8 cellular contexts compared by ENCODE assay signal in the genomic region with DNA sequence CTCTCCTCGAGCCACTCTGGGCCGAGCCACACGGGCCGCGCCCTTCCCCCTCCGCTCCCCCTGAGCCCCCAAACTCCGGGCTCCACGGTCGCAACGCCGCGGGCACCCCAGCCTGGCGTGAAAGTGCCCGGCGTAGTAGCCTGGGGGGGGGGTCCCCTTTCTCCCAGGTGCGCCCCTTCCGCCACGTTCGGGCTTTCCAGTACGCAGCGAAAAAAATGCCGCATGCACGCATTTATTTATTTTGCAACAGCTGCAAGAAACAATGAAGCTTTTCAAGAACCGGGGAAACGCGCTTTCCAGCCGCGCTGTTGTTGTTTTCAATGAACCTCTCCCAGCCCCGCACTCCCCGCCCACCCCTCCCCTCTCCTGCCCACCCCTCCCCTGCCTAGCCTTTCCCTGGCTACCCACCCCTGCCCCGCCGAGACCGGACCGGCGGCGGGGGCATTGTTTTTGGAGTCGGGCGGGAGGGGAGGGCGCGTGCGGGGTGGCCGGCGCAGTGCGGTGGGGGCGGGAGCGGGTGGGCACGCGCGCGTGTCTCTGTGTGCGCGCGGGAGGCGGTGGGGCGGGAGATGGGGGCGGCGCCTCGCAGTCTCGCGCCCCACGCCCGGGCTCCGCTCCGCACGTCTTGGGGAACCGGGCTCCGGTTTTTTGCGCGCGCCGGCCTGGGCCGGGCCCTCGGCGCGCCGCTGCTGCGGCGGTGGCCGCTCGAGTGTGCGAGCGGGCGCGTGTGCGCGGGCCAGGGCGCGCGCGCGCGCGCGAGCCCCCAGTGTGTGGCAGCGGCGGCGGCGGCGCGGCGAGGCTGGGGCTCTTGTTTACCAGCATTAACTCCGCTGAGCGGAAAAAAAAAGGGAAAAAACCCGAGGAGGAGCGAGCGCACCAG. TPM values are rescaled to one million over a fixed set of nuclear protein-coding genes. Genes with fewer than 3 reads are reported as not detected.
DNase-seq lines count a peak whose midpoint lies in the region; ATAC-seq and TF ChIP-seq lines count a peak whose summit lies in the region.

A gene (plus strand): TSS at position 766 of the 880 bp plus-strand sequence. CDS start 1,043 bp downstream, outside the sequence.

- no peaks in the 10 kb centered on the region for H3K36me3 ChIP-seq in mesodermal cell (ENCODE audit: control insufficient read depth, insufficient read depth, low read length)

- H3K4me3 ChIP-seq in mesodermal cell (ENCODE audit: extremely low read depth, insufficient read depth, low read length, poor library complexity, severe bottlenecking): peak within 1 kb of the TSS; percentile 95

- ATAC-seq in GM19452 (IDR thresholded peaks at IDR 0.05; ENCODE audit: unreplicated experiment) (peak; percentile 69), HG03565 (IDR thresholded peaks at IDR 0.05; ENCODE audit: unreplicated experiment) (peak; percentile 50)

- peaks cover 4 to 17% of the 10 kb centered on the region in 2 donors for H3K36me3 Mint-ChIP-seq in CD14-positive monocyte

- peak within 1 kb of the TSS; percentile 94 to 99 for H3K4me3 Mint-ChIP-seq in CD14-positive monocyte

- DNase-seq in CD14-positive monocyte (ENCODE audit: low spot score): peak; percentile 68
- peak; percentile 80 for DNase-seq in NOMO-1 treated with dmso at 0.1 percent for 144 hours (lab: John Stamatoyannopoulos, UW; ENCODE audit: unreplicated experiment)
- peak; percentile 57 to 75 (median 58) for DNase-seq in activated CD8-positive, alpha-beta memory T cell treated with anti-CD3 and anti-CD28 coated beads for 48 hours (ENCODE audit: low read depth in 2 of 3, low spot score in 2 of 3)
- DNase-seq in stimulated activated CD8-positive, alpha-beta memory T cell treated with anti-CD3 and anti-CD28 coated beads, Interleukin-15, amount 100 ng/mL, for 1 hour (ENCODE audit: low read depth): peak; percentile 54

- H3K27ac ChIP-seq in mesodermal cell (ENCODE audit: low read depth, low read length, severe bottlenecking): peak within 1 kb of the TSS; percentile 95

- in situ Hi-C loops in endometrial microvascular endothelial cells (cut with HindIII; ENCODE audit: inconsistent ontology term, low pct_unique_long_range_greater_than_20kb, low sequenced_read_pairs): no loop called here

- peaks cover 32% of the 10 kb centered on the region for H3K4me1 Mint-ChIP-seq in CD14-positive monocyte

- H3K27me3 Mint-ChIP-seq in CD14-positive monocyte (ENCODE audit: low read depth in 3 of 3): peaks cover 49 to 64% (median 52%) of the 10 kb centered on the region in 3 donors

- H3K4me1 ChIP-seq in mesodermal cell (ENCODE audit: control insufficient read depth, insufficient read depth, low read length, poor library complexity, severe bottlenecking): peaks cover 10% of the 10 kb centered on the region

- peak; percentile 68 for TF ChIP-seq CTCF in CD14-positive monocyte (IDR thresholded peaks at IDR 0.05)

- no peaks in the 10 kb centered on the region for H3K9me3 ChIP-seq in mesodermal cell (ENCODE audit: control insufficient read depth, low read length)

- peaks cover 0 to 17% (median 10%) of the 10 kb centered on the region in 7 donors for H3K9me3 Mint-ChIP-seq in CD14-positive monocyte

- intact Hi-C loops in CD14-positive monocyte (cut with micrococcal nuclease): loop anchor here (1.0 to 10.0 kb wide), 3 partner anchors 103 to 205 kb away; no protein-coding TSS in a partner anchor

- WGBS in mesodermal cell (ENCODE audit: insufficient coverage in 2 of 2), 2 experiments: 0% methylated on average over 62 of the region's 106 CpGs

- H3K27ac Mint-ChIP-seq in CD14-positive monocyte: peak within 1 kb of the TSS in 6 of 7 donors; percentile 73 to 91 (median 85)

RNA-seq across cellular contexts. Expression of the gene that starts here (rescaled TPM):
- under 1 TPM; 0.35 to 0.67 TPM for polyA plus RNA-seq in CD14-positive monocyte
- total RNA-seq in endometrial microvascular endothelial cells (ENCODE audit: inconsistent ontology term): 28.8 TPM
- 60.4 TPM for polyA plus RNA-seq in mesodermal cell (2013, experiment 1 of 2)
- 39.5 TPM for polyA plus RNA-seq in mesodermal cell (2013, experiment 2 of 2)

Comparison
In these comparisons a context has a peak if more than half of its experiments do, and no peak if none do; other contexts are left out.
1. Peak in every context shown above with its lines: DNase-seq, ATAC-seq, H3K4me3 ChIP-seq and H3K27ac ChIP-seq.
2. Peak in DNase-seq in CD14-positive monocyte; RNA of the gene not detected or under 1 TPM.